ENCODE assay signal across 6 cellular contexts in genomic region chr6:152123076-152123475, GRCh38.
"Had no signal": no experiment of that assay in that cellular context is flagged by ENCODE, and none has a peak within 500 bp of the region (broad histone marks: within the 10 kb centered on the region; RNA-seq: fewer than 3 reads in every experiment).

No MANE protein-coding gene starts in this region.

- H2AFZ ChIP-seq: GM23338 had no signal

- H3K27ac ChIP-seq: HL-60 had no signal

- H3K4me2 ChIP-seq: GM23338 had no signal

- H3K4me3 ChIP-seq: GM23338, K562 had no signal

- H3K27ac Mint-ChIP-seq: GM23338 had no signal

- DNase-seq: H9, HCEC 1CT, IMR-90 had no signal

- H3K4me3 Mint-ChIP-seq: GM23338, H9 had no signal

- ATAC-seq: GM23338, K562 had no signal

- H3K4me1 Mint-ChIP-seq: GM23338, H9 had no signal

- H3K9me3 Mint-ChIP-seq: GM23338, H9 had no signal
